Comparison of ENCODE assay signal across 1 cellular context in the genomic region with DNA sequence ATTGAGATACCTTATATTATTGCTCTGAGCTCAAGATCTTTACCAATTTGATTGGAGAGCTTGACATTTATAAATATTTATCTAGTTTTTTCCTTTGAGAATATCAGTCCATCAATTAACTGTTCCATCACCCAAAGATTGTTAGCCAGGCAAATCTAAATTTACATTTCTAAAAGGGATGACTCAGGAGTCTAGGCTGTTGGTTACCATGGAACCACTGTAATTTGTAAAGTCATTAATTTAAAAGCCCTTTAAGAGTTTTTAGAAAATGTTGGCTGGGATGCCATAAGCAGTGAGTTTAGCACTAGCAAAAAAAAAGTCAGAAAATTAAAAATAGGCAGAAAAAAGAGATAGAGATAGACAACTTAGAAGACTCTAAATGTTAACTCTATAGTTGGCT.
A peak's percentile ranks its signal among the peaks of the same experiment; 100 is the strongest.
TF ChIP-seq lines count a peak whose summit lies in the region.

No MANE protein-coding gene starts in this region.

TF ChIP-seq in H1, 55 proteins besides CTCF, POLR2A, EP300 and RAD21 (continued from another document):
- TF ChIP-seq, protein P1, sequence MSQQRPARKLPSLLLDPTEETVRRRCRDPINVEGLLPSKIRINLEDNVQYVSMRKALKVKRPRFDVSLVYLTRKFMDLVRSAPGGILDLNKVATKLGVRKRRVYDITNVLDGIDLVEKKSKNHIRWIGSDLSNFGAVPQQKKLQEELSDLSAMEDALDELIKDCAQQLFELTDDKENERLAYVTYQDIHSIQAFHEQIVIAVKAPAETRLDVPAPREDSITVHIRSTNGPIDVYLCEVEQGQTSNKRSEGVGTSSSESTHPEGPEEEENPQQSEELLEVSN (IDR thresholded peaks at IDR 0.05) = no peak
- TF ChIP-seq MAFK (IDR thresholded peaks at IDR 0.05; ENCODE audit: low read depth, low read length) = peak; percentile 65
